Comparison of ENCODE assay signal across 8 cellular contexts in genomic region chrX:149540133-149540620, GRCh38. TPM values are rescaled to one million over a fixed set of nuclear protein-coding genes. Genes with fewer than 3 reads are reported as not detected.
A peak's percentile ranks its signal among the peaks of the same experiment; 100 is the strongest.
DNase-seq lines count a peak whose midpoint lies in the region; ATAC-seq and TF ChIP-seq lines count a peak whose summit lies in the region.

No MANE protein-coding gene starts in this region.

- no peak for TF ChIP-seq CTCF in 22Rv1 (IDR thresholded peaks at IDR 0.05)

- H2BK120ac ChIP-seq in mesenchymal stem cell (ENCODE audit: low read depth, low read length), result no peak overlapping the region

- peak overlapping the region; percentile 50 for H3K4me2 ChIP-seq in mesenchymal stem cell (ENCODE audit: low read length, poor library complexity, severe bottlenecking)

- ATAC-seq in GM18867 (IDR thresholded peaks at IDR 0.05; ENCODE audit: unreplicated experiment), result peak; percentile 29
- peak; percentile 4 for ATAC-seq in HG03442 (IDR thresholded peaks at IDR 0.05; ENCODE audit: unreplicated experiment)

- no peak overlapping the region for H3K4ac ChIP-seq in mesenchymal stem cell (ENCODE audit: low read depth in 1 of 2, low read length in 2 of 2)

- H2BK15ac ChIP-seq in mesenchymal stem cell (ENCODE audit: low read depth, poor library complexity, severe bottlenecking), result no peak overlapping the region

- peak overlapping the region; percentile 89 for H3K9ac ChIP-seq in mesenchymal stem cell (ENCODE audit: low read length)

- no peak overlapping the region for H4K91ac ChIP-seq in mesenchymal stem cell (ENCODE audit: low read length)

- no peaks in the 10 kb centered on the region for H3K9me3 ChIP-seq in mesenchymal stem cell (ENCODE audit: control insufficient read depth, low read length)

- no peak overlapping the region for H2AK5ac ChIP-seq in mesenchymal stem cell (ENCODE audit: low read length, severe bottlenecking)

- peak overlapping the region; percentile 84 for H3K27ac ChIP-seq in 22Rv1
- H3K27ac ChIP-seq in mesenchymal stem cell (ENCODE audit: low read length, poor library complexity, severe bottlenecking), result peak overlapping the region; percentile 96

- H3K14ac ChIP-seq in mesenchymal stem cell (ENCODE audit: low read length in 2 of 2), result no peak overlapping the region

- peaks cover 7% of the 10 kb centered on the region for H3K4me1 ChIP-seq in mesenchymal stem cell (ENCODE audit: control insufficient read depth, insufficient read depth, low read depth, low read length)

- peak overlapping the region; percentile 80 for H4K8ac ChIP-seq in mesenchymal stem cell (ENCODE audit: low read length)

- no peak overlapping the region for H2BK5ac ChIP-seq in mesenchymal stem cell (ENCODE audit: low read depth, low read length, poor library complexity, severe bottlenecking)

- no peak overlapping the region for H2AFZ ChIP-seq in mesenchymal stem cell (ENCODE audit: low read depth, low read length)

- peak overlapping the region; percentile 54 to 88 for H3K4me3 ChIP-seq in mesenchymal stem cell (ENCODE audit: insufficient read depth in 1 of 2, low read depth in 1 of 2, low read length in 2 of 2)

- H3K23ac ChIP-seq in mesenchymal stem cell (ENCODE audit: low read length in 2 of 2), result no peak overlapping the region

- peaks cover 5 to 6% of the 10 kb centered on the region in 2 experiments for H3K36me3 ChIP-seq in mesenchymal stem cell (ENCODE audit: control insufficient read depth in 1 of 2, insufficient read depth in 2 of 2, low read depth in 1 of 2, low read length in 2 of 2)

- WGBS in mesenchymal stem cell, result 1% methylated on average over 14 of the region's 24 CpGs

- no peaks in the 10 kb centered on the region for H3K27me3 ChIP-seq in mesenchymal stem cell (ENCODE audit: control insufficient read depth in 1 of 2, insufficient read depth in 1 of 2, low read length in 2 of 2)

- DNase-seq in NCI-H774 (lab: John Stamatoyannopoulos, UW), result peak; percentile 87
- peak; percentile 92 for DNase-seq in activated CD8-positive, alpha-beta memory T cell treated with anti-CD3 and anti-CD28 coated beads for 24 hours
- DNase-seq in effector CD4-positive, alpha-beta T cell, result peak; percentile 83
- peak; percentile 88 for DNase-seq in mesenchymal stem cell
- peak; percentile 78 to 90 (median 83) for DNase-seq in stimulated activated CD4-positive, alpha-beta T cell treated with anti-CD3 and anti-CD28 coated beads, TNF-alpha, amount 100 ng/mL, for 48 hours (ENCODE audit: low read depth in 3 of 3)

- H2BK12ac ChIP-seq in mesenchymal stem cell (ENCODE audit: low read length in 2 of 2), result no peak overlapping the region

- H3K79me1 ChIP-seq in mesenchymal stem cell (replicated peaks; ENCODE audit: low read length, poor library complexity, severe bottlenecking), result no peaks in the 10 kb centered on the region

- H3K18ac ChIP-seq in mesenchymal stem cell (ENCODE audit: low read depth in 1 of 2, low read length in 2 of 2), result peak overlapping the region in 1 of 2 experiments; percentile 62

RNA-seq across cellular contexts. Expression of gene EOLA1, which starts 0.6 kb away (rescaled TPM):
- 9.4 TPM for polyA plus RNA-seq in mesenchymal stem cell (2013, experiment 1 of 2)
- polyA plus RNA-seq in mesenchymal stem cell (2013, experiment 2 of 2), result 8.4 TPM

RNA-seq across cellular contexts. Expression of gene HSFX3, which starts 9.5 kb away (rescaled TPM):
- not detected for polyA plus RNA-seq in mesenchymal stem cell (2013, experiment 1 of 2)
- polyA plus RNA-seq in mesenchymal stem cell (2013, experiment 2 of 2), result not detected

RNA-seq across cellular contexts. Expression of gene IDS, which starts 35.1 kb away (rescaled TPM):
- polyA plus RNA-seq in mesenchymal stem cell (2013, experiment 1 of 2), result 65.0 TPM
- polyA plus RNA-seq in mesenchymal stem cell (2013, experiment 2 of 2), result 67.1 TPM

RNA-seq across cellular contexts. Expression of gene MAGEA9B, which starts 47.1 kb away (rescaled TPM):
- polyA plus RNA-seq in mesenchymal stem cell (2013, experiment 1 of 2), result not detected
- polyA plus RNA-seq in mesenchymal stem cell (2013, experiment 2 of 2), result not detected

RNA-seq across cellular contexts. Expression of gene HSFX2, which starts 54.9 kb away (rescaled TPM):
- polyA plus RNA-seq in mesenchymal stem cell (2013, experiment 1 of 2), result 0.06 TPM
- not detected for polyA plus RNA-seq in mesenchymal stem cell (2013, experiment 2 of 2)

Comparison
In these comparisons a context has a peak if more than half of its experiments do, and no peak if none do; other contexts are left out.
1. Peak in every context shown above with its lines: DNase-seq, ATAC-seq, H3K4me3 ChIP-seq and H3K27ac ChIP-seq.